Comparison of ENCODE assay signal across 9 cellular contexts in the genomic region with DNA sequence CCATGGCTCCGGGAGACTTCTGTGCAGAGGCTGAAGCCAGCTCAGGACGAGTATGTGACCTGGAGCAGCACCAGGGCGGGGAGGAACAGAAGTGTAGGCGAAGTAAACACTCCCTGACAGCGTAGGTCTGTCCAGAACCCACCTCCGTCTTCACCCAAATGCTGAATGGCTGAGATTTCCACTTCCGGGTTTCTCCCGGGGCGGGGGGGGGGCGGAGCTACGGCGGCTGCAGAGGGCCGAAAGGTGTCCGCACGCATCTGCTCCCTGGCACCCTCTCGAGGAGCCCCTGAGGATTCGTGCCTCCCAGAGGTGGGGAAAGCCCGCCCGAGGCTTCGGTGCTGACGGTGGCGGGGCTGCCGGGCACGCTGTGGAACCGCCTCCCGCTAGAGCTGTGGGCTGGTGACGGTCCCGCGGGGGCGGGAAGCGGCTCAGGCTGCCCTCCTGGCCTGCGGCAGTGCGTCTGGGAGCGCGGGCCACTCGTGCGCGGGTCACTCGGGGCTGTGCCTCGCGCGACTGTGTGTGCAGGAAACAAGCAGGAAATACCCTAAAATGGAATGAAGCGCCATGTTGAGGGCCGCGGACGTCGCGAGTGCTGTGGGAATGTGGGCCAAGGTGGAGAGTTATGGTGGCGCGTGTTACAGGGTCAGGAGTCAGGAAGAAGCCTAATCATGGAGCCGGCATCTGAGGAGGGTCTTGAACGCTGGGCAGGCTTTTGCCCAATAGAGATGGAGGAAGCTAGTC.
DNase-seq lines count a peak whose midpoint lies in the region; ATAC-seq and TF ChIP-seq lines count a peak whose summit lies in the region.
"Had no signal": no experiment of that assay in that cellular context is flagged by ENCODE, and none has a peak within 500 bp of the region (broad histone marks: within the 10 kb centered on the region; RNA-seq: fewer than 3 reads in every experiment).

No MANE protein-coding gene starts in this region.

- intact Hi-C loops in sigmoid colon (cut with DNase I): no loop called here

- DNase-seq in epithelial cell of prostate (ENCODE audit: low read depth, low spot score) (no peak), sigmoid colon (no peak), AG08395 (ENCODE audit: low spot score) (no peak), SJCRH30 (no peak), NCI-H748 treated with DMSO at 0.1 percent for 48 hours (lab: John Stamatoyannopoulos, UW) (no peak)

- no peaks in the 10 kb centered on the region for H3K4me1 ChIP-seq in sigmoid colon
- H3K4me1 ChIP-seq in SJCRH30: no peaks in the 10 kb centered on the region

- no peak for TF ChIP-seq EP300 in sigmoid colon (IDR thresholded peaks at IDR 0.05)

- peaks cover 0 to 4% (median 0%) of the 10 kb centered on the region in 4 donors for H3K9me3 ChIP-seq in sigmoid colon
- H3K9me3 ChIP-seq in SJCRH30 (replicated peaks): no peaks in the 10 kb centered on the region

- 60 to 62% methylated on average over 52 of the region's 52 CpGs for WGBS in sigmoid colon, 2 donors

- TF ChIP-seq CTCF in WI38 (IDR thresholded peaks at IDR 0.05; ENCODE audit: low read depth, low read length) (no peak), sigmoid colon (IDR thresholded peaks at IDR 0.05) (no peak)

- no peak for TF ChIP-seq POLR2A in sigmoid colon (IDR thresholded peaks at IDR 0.05)

- H3K36me3 ChIP-seq in sigmoid colon (no peaks in the 10 kb centered on the region), SJCRH30 (no peaks in the 10 kb centered on the region)

- H3K27me3 ChIP-seq in sigmoid colon (no peaks in the 10 kb centered on the region), SJCRH30 (no peaks in the 10 kb centered on the region)
- H3K27me3 ChIP-seq: hepatocyte had no signal

- H3K4me3 ChIP-seq in WI38 (ENCODE audit: low read depth, low read length) (peak overlapping the region; percentile 60), sigmoid colon (peak overlapping the region in 3 of 4 donors; percentile 16 to 49 (median 37)), SJCRH30 (no peak overlapping the region)
- H3K4me3 ChIP-seq: hepatocyte had no signal

- H3K27ac ChIP-seq in epithelial cell of prostate: peak overlapping the region; percentile 27
- peak overlapping the region in 2 of 4 donors; percentile 26 to 63 for H3K27ac ChIP-seq in sigmoid colon
- no peak overlapping the region for H3K27ac ChIP-seq in SJCRH30
- H3K27ac ChIP-seq: hepatocyte had no signal

- peak; percentile 86 for ATAC-seq in GM18508 (IDR thresholded peaks at IDR 0.05; ENCODE audit: insufficient read depth, unreplicated experiment)
- ATAC-seq in HG02610 (IDR thresholded peaks at IDR 0.05; ENCODE audit: unreplicated experiment): no peak
